8 cellular contexts compared by ENCODE assay signal in genomic region chr19:38899447-38900219, GRCh38. TPM values are rescaled to one million over a fixed set of nuclear protein-coding genes. Genes with fewer than 3 reads are reported as not detected.
DNase-seq lines count a peak whose midpoint lies in the region; ATAC-seq and TF ChIP-seq lines count a peak whose summit lies in the region.

Gene NFKBIB, plus strand, starts transcription at chr19:38899969. Its CDS starts 64 bp downstream, at chr19:38900033.
Gene SIRT2, minus strand, starts transcription at chr19:38899618. Its CDS starts 97 bp downstream, at chr19:38899521.

- H3K4me3 ChIP-seq in NB4 (ENCODE audit: low read depth, low read length) (peak within 1 kb of the TSS; percentile 92), SK-N-MC (peak within 1 kb of the TSS; percentile 90), gastroesophageal sphincter (peak within 1 kb of the TSS; percentile 73 to 93), neutrophil (ENCODE audit: low read depth in 1 of 2, low read length in 1 of 2) (peak within 1 kb of the TSS; percentile 73 to 82)

- peaks cover 4% of the 10 kb centered on the region; the same call in 1 of the 2 replicates for H3K36me3 ChIP-seq in SK-N-MC (ENCODE audit: insufficient read depth, low read length)
- H3K36me3 ChIP-seq in gastroesophageal sphincter: peaks cover 0 to 5% of the 10 kb centered on the region in 2 donors
- peaks cover 8% of the 10 kb centered on the region for H3K36me3 ChIP-seq in neutrophil

- H3K4me3 Mint-ChIP-seq in HFFc6: peak within 1 kb of the TSS; percentile 93
- H3K4me3 Mint-ChIP-seq in activated naive CD4-positive, alpha-beta T cell treated with anti-CD3 and anti-CD28 coated beads, Interleukin-2, amount 10 ng/mL, durations not matched to agents 7 days and 5 days: peak within 1 kb of the TSS; percentile 84

- H3K27ac ChIP-seq in SK-N-MC: peak within 1 kb of the TSS; percentile 79
- H3K27ac ChIP-seq in gastroesophageal sphincter: peak within 1 kb of the TSS; percentile 92 to 99 (median 92)
- H3K27ac ChIP-seq in neutrophil: peak within 1 kb of the TSS; percentile 94
- H3K27ac ChIP-seq in substantia nigra (ENCODE audit: low read depth, low read length, poor library complexity, severe bottlenecking): peak within 1 kb of the TSS; percentile 99

- peak; percentile 99 for DNase-seq in GM04503 (ENCODE audit: low read depth)
- peak; percentile 100 for DNase-seq in HFFc6
- peak; percentile 98 for DNase-seq in NB4 (ENCODE audit: low read depth)
- DNase-seq in SK-N-MC (ENCODE audit: low read depth, low spot score): peak; percentile 99
- DNase-seq in activated naive CD4-positive, alpha-beta T cell treated with anti-CD3 and anti-CD28 coated beads, Interleukin-2, amount 10 ng/mL, durations not matched to agents 7 days and 5 days: peak; percentile 100
- DNase-seq in substantia nigra (lab: John Stamatoyannopoulos, UW): peak; percentile 79 to 100 (median 99)

- CTCF ChIA-PET in activated naive CD4-positive, alpha-beta T cell treated with anti-CD3 and anti-CD28 coated beads, Interleukin-2, amount 10 ng/mL, durations not matched to agents 7 days and 5 days (lab: Charles Lee): interaction anchor here (1.0 to 1.9 kb wide), 7 partner anchors 12 to 497 kb away, joined by 3 to 14 read pairs (median 4); partner anchors contain the start of genes FAM98C, MRPS12 and SARS2

- H3K36me3 Mint-ChIP-seq in HFFc6 (ENCODE audit: low read depth): peaks cover 5% of the 10 kb centered on the region
- peaks cover 20% of the 10 kb centered on the region for H3K36me3 Mint-ChIP-seq in activated naive CD4-positive, alpha-beta T cell treated with anti-CD3 and anti-CD28 coated beads, Interleukin-2, amount 10 ng/mL, durations not matched to agents 7 days and 5 days

- peak; percentile 98 for ATAC-seq in gastroesophageal sphincter

- TF ChIP-seq CTCF in HFFc6 (IDR thresholded peaks at IDR 0.05): no peak
- TF ChIP-seq CTCF in NB4 (IDR thresholded peaks at IDR 0.05; ENCODE audit: low read depth, low read length): no peak
- TF ChIP-seq CTCF in gastroesophageal sphincter (IDR thresholded peaks at IDR 0.05): peak in 2 of 4 experiments; percentile 10 to 20
- peak; percentile 47 for TF ChIP-seq CTCF in neutrophil (IDR thresholded peaks at IDR 0.05)

- TF ChIP-seq POLR2A in NB4 (IDR thresholded peaks at IDR 0.05; ENCODE audit: extremely low read depth, insufficient read length): no peak
- peak; percentile 50 to 52 for TF ChIP-seq POLR2A in gastroesophageal sphincter (IDR thresholded peaks at IDR 0.05)

- peaks cover 6% of the 10 kb centered on the region for H3K27me3 Mint-ChIP-seq in HFFc6 (ENCODE audit: insufficient read depth)
- H3K27me3 Mint-ChIP-seq in activated naive CD4-positive, alpha-beta T cell treated with anti-CD3 and anti-CD28 coated beads, Interleukin-2, amount 10 ng/mL, durations not matched to agents 7 days and 5 days: no peaks in the 10 kb centered on the region

- WGBS in gastroesophageal sphincter (ENCODE audit: low coverage in 1 of 2), 2 donors: 2% methylated on average over 9 of the region's 65 CpGs; no CpG with 5 or more reads in 1 of the 2 donors

- H3K9me3 Mint-ChIP-seq in HFFc6: no peaks in the 10 kb centered on the region
- peaks cover 2% of the 10 kb centered on the region for H3K9me3 Mint-ChIP-seq in activated naive CD4-positive, alpha-beta T cell treated with anti-CD3 and anti-CD28 coated beads, Interleukin-2, amount 10 ng/mL, durations not matched to agents 7 days and 5 days

- no peak for TF ChIP-seq EP300 in gastroesophageal sphincter (IDR thresholded peaks at IDR 0.05)

- H3K27me3 ChIP-seq in gastroesophageal sphincter (no peaks in the 10 kb centered on the region), neutrophil (no peaks in the 10 kb centered on the region)

- H3K9me3 ChIP-seq in SK-N-MC (ENCODE audit: low read depth, low read length) (no peaks in the 10 kb centered on the region), gastroesophageal sphincter (no peaks in the 10 kb centered on the region), neutrophil (no peaks in the 10 kb centered on the region)

- peak within 1 kb of the TSS; percentile 90 for H3K27ac Mint-ChIP-seq in HFFc6
- H3K27ac Mint-ChIP-seq in activated naive CD4-positive, alpha-beta T cell treated with anti-CD3 and anti-CD28 coated beads, Interleukin-2, amount 10 ng/mL, durations not matched to agents 7 days and 5 days: peak within 1 kb of the TSS; percentile 95

- peak within 1 kb of the TSS; percentile 86 for H3K9ac ChIP-seq in SK-N-MC (ENCODE audit: insufficient read length)

- H3K4me1 Mint-ChIP-seq in HFFc6 (ENCODE audit: low read depth): peaks cover 27% of the 10 kb centered on the region
- peaks cover 44% of the 10 kb centered on the region for H3K4me1 Mint-ChIP-seq in activated naive CD4-positive, alpha-beta T cell treated with anti-CD3 and anti-CD28 coated beads, Interleukin-2, amount 10 ng/mL, durations not matched to agents 7 days and 5 days

- peaks cover 0 to 53% (median 23%) of the 10 kb centered on the region in 3 donors for H3K4me1 ChIP-seq in gastroesophageal sphincter
- H3K4me1 ChIP-seq in neutrophil (ENCODE audit: control insufficient read depth in 1 of 2, insufficient read depth in 1 of 2, low read depth in 1 of 2, low read length in 1 of 2): peaks cover 20 to 26% of the 10 kb centered on the region in 2 experiments

RNA-seq across cellular contexts. Expression of gene NFKBIB, which starts in this region (rescaled TPM):
- 10 to 100 TPM; 21.8 to 23.4 (median 22.9) TPM for total RNA-seq in HFFc6 (2021; fragmentation: NEBNext Ultra II Directional; extraction: Animal tissue kit (Norgen Biotek cat#: 25700))
- total RNA-seq in gastroesophageal sphincter: 10 to 100 TPM; 18.5 to 37.6 (median 26.8) TPM

RNA-seq across cellular contexts. Expression of gene SIRT2, which starts in this region (rescaled TPM):
- total RNA-seq in HFFc6 (2021; fragmentation: NEBNext Ultra II Directional; extraction: Animal tissue kit (Norgen Biotek cat#: 25700)): 10 to 100 TPM; 34.9 to 36.4 (median 35.6) TPM
- total RNA-seq in gastroesophageal sphincter: 100 to 1,000 TPM in 1 of 4 donors, 10 to 100 TPM in 3; 73.9 to 106 (median 80.5) TPM

Comparison
In these comparisons a context has a peak if more than half of its experiments do, and no peak if none do; other contexts are left out.
1. Peak in every context shown above with its lines: DNase-seq, ATAC-seq, H3K4me3 ChIP-seq and H3K27ac ChIP-seq.